Comparison of ENCODE assay signal across 10 cellular contexts in the genomic region with DNA sequence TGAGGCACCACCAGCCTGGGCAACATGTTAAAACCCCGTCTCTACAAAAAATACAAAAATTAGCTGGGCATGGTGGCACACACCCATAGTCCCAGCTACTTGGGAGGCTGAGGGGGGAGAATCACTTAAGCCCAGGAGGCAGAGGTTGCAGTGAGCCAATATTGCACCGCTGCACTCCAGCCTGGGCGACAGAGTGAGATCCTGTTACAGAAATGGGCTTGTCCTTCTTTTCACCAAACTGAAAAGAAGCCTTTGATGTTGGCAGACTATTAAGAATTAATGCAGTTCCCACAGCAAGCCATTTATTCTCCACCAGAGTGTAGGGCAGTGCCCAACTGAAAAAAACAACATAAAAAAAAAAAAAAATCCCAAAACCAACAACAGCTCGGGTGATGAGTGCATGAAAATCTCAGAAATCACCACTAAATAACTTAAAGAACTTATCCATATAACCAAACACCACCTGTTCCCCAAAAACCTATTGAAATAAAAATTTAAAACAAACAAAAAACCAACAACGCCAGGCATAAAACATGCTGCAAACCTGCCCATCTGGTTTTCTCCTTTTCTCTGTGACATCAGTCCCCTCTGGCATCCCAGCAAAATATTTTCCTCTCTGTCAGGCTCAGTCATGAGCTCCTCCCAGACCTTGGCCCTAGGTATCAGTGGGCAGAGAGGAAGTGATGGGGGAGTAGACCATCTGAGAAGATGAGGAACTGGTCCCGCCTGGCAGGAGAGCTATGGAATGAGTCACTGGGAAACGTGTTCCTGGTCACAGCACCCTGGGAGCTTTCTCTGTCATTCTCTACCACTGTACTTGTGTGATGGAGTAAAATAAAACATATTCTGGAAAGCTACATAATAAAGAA. TPM values are rescaled to one million over a fixed set of nuclear protein-coding genes. Genes with fewer than 3 reads are reported as not detected.
DNase-seq lines count a peak whose midpoint lies in the region; ATAC-seq and TF ChIP-seq lines count a peak whose summit lies in the region.
"Had no signal": no experiment of that assay in that cellular context is flagged by ENCODE, and none has a peak within 500 bp of the region (broad histone marks: within the 10 kb centered on the region; RNA-seq: fewer than 3 reads in every experiment).

No MANE protein-coding gene starts in this region.

- H2BK5ac ChIP-seq in mesenchymal stem cell (ENCODE audit: low read depth, low read length, poor library complexity, severe bottlenecking): no peak overlapping the region

- no peaks in the 10 kb centered on the region for H3K9me3 ChIP-seq in mesenchymal stem cell (ENCODE audit: control insufficient read depth, low read length)

- no peak overlapping the region for H3K14ac ChIP-seq in mesenchymal stem cell (ENCODE audit: low read length in 2 of 2)

- H3K27me3 Mint-ChIP-seq in CD14-positive monocyte (ENCODE audit: low read depth in 3 of 3): peaks cover 0 to 1% (median 0%) of the 10 kb centered on the region in 3 donors
- H3K27me3 Mint-ChIP-seq: activated naive CD8-positive, alpha-beta T cell had no signal

- TF ChIP-seq CTCF in CD14-positive monocyte (IDR thresholded peaks at IDR 0.05): no peak
- no peak for TF ChIP-seq CTCF in brain microvascular endothelial cell (IDR thresholded peaks at IDR 0.05; ENCODE audit: low read depth, low read length, missing control alignments)

- no peak overlapping the region for H2BK15ac ChIP-seq in mesenchymal stem cell (ENCODE audit: low read depth, poor library complexity, severe bottlenecking)

- H3K27ac Mint-ChIP-seq in CD14-positive monocyte: peak overlapping the region in 2 of 7 donors; percentile 10 to 32
- H3K27ac Mint-ChIP-seq: activated naive CD8-positive, alpha-beta T cell had no signal

- H3K4me3 ChIP-seq in brain microvascular endothelial cell (ENCODE audit: low read depth, low read length) (no peak overlapping the region), mesenchymal stem cell (ENCODE audit: insufficient read depth in 1 of 2, low read depth in 1 of 2, low read length in 2 of 2) (no peak overlapping the region)

- H3K36me3 ChIP-seq in brain microvascular endothelial cell (replicated peaks) (no peaks in the 10 kb centered on the region), mesenchymal stem cell (ENCODE audit: control insufficient read depth in 1 of 2, insufficient read depth in 2 of 2, low read depth in 1 of 2, low read length in 2 of 2) (no peaks in the 10 kb centered on the region)

- no peak overlapping the region for H3K4me3 Mint-ChIP-seq in CD14-positive monocyte
- H3K4me3 Mint-ChIP-seq: activated naive CD8-positive, alpha-beta T cell had no signal

- no peak overlapping the region for H3K27ac ChIP-seq in brain microvascular endothelial cell
- H3K27ac ChIP-seq in mesenchymal stem cell (ENCODE audit: low read length, poor library complexity, severe bottlenecking): no peak overlapping the region
- H3K27ac ChIP-seq: KMS-11 had no signal

- H3K9ac ChIP-seq in mesenchymal stem cell (ENCODE audit: low read length): no peak overlapping the region
- H3K9ac ChIP-seq: KMS-11 had no signal

- peaks cover 8% of the 10 kb centered on the region for H3K4me1 ChIP-seq in mesenchymal stem cell (ENCODE audit: control insufficient read depth, insufficient read depth, low read depth, low read length)

- H3K9me3 Mint-ChIP-seq in CD14-positive monocyte: peaks cover 0 to 2% (median 0%) of the 10 kb centered on the region in 7 donors

- no peak overlapping the region for H3K23ac ChIP-seq in mesenchymal stem cell (ENCODE audit: low read length in 2 of 2)

- no peak overlapping the region for H3K4ac ChIP-seq in mesenchymal stem cell (ENCODE audit: low read depth in 1 of 2, low read length in 2 of 2)

- no peak overlapping the region for H4K91ac ChIP-seq in mesenchymal stem cell (ENCODE audit: low read length)

- peaks cover 20% of the 10 kb centered on the region for H3K79me1 ChIP-seq in mesenchymal stem cell (replicated peaks; ENCODE audit: low read length, poor library complexity, severe bottlenecking)

- intact Hi-C loops in CD14-positive monocyte (cut with micrococcal nuclease): no loop called here
- intact Hi-C loops in left ventricle myocardium superior (cut with micrococcal nuclease): no loop called here

- no peaks in the 10 kb centered on the region for H3K27me3 ChIP-seq in brain microvascular endothelial cell (replicated peaks)
- H3K27me3 ChIP-seq in mesenchymal stem cell (ENCODE audit: control insufficient read depth in 1 of 2, insufficient read depth in 1 of 2, low read length in 2 of 2): no peaks in the 10 kb centered on the region

- ATAC-seq in GM19463 (IDR thresholded peaks at IDR 0.05; ENCODE audit: unreplicated experiment): no peak
- no peak for ATAC-seq in GM21619 (IDR thresholded peaks at IDR 0.05; ENCODE audit: unreplicated experiment)
- ATAC-seq in left ventricle myocardium superior: no peak

- H3K4me1 Mint-ChIP-seq in CD14-positive monocyte: peaks cover 12% of the 10 kb centered on the region

- no peak overlapping the region for H3K4me2 ChIP-seq in mesenchymal stem cell (ENCODE audit: low read length, poor library complexity, severe bottlenecking)
- H3K4me2 ChIP-seq: KMS-11 had no signal

- no peaks in the 10 kb centered on the region for H3K36me3 Mint-ChIP-seq in CD14-positive monocyte
- H3K36me3 Mint-ChIP-seq: activated naive CD8-positive, alpha-beta T cell had no signal

- H2BK12ac ChIP-seq in mesenchymal stem cell (ENCODE audit: low read length in 2 of 2): no peak overlapping the region

- 61% methylated on average over 7 of the region's 7 CpGs for WGBS in mesenchymal stem cell

- no peak overlapping the region for H3K18ac ChIP-seq in mesenchymal stem cell (ENCODE audit: low read depth in 1 of 2, low read length in 2 of 2)

- in situ Hi-C loops in brain microvascular endothelial cell (cut with HindIII; ENCODE audit: low pct_ligation_motif_present, low sequenced_read_pairs): no loop called here

- DNase-seq in CD14-positive monocyte (ENCODE audit: low spot score) (peak; percentile 59), M059J (ENCODE audit: low read depth) (peak; percentile 95), brain microvascular endothelial cell (peak; percentile 66), mesenchymal stem cell (peak; percentile 54), T-helper 1 cell (no peak), left ventricle myocardium superior (no peak)

- no peak overlapping the region for H4K8ac ChIP-seq in mesenchymal stem cell (ENCODE audit: low read length)

- H2BK120ac ChIP-seq in mesenchymal stem cell (ENCODE audit: low read depth, low read length): no peak overlapping the region

- no peak overlapping the region for H2AK5ac ChIP-seq in mesenchymal stem cell (ENCODE audit: low read length, severe bottlenecking)

- no peak overlapping the region for H2AFZ ChIP-seq in mesenchymal stem cell (ENCODE audit: low read depth, low read length)

RNA-seq across cellular contexts. Expression of gene SRSF9, which starts 4.8 kb away (rescaled TPM):
- 100 to 1,000 TPM; 200 to 218 TPM for polyA plus RNA-seq in CD14-positive monocyte
- total RNA-seq in M059J (2014; rRNA removed; shearing (Covaris generic)): 197 and 267 TPM in 2 replicates
- polyA plus RNA-seq in mesenchymal stem cell (2013, experiment 1 of 2): 183 TPM
- polyA plus RNA-seq in mesenchymal stem cell (2013, experiment 2 of 2): 189 TPM
- 38.9 TPM for total RNA-seq in left ventricle myocardium superior

RNA-seq across cellular contexts. Expression of gene DYNLL1, which starts 21.6 kb away (rescaled TPM):
- 100 to 1,000 TPM; 486 to 504 TPM for polyA plus RNA-seq in CD14-positive monocyte
- total RNA-seq in M059J (2014; rRNA removed; shearing (Covaris generic)): 529 and 605 TPM in 2 replicates
- polyA plus RNA-seq in mesenchymal stem cell (2013, experiment 1 of 2): 419 TPM
- 417 TPM for polyA plus RNA-seq in mesenchymal stem cell (2013, experiment 2 of 2)
- 144 TPM for total RNA-seq in left ventricle myocardium superior

RNA-seq across cellular contexts. Expression of gene GATC, which starts 28.1 kb away (rescaled TPM):
- polyA plus RNA-seq in CD14-positive monocyte: 10 to 100 TPM; 11.3 to 13.8 TPM
- total RNA-seq in M059J (2014; rRNA removed; shearing (Covaris generic)): 12.6 and 22.3 TPM in 2 replicates
- 17.7 TPM for polyA plus RNA-seq in mesenchymal stem cell (2013, experiment 1 of 2)
- 17.6 TPM for polyA plus RNA-seq in mesenchymal stem cell (2013, experiment 2 of 2)
- total RNA-seq in left ventricle myocardium superior: 13.1 TPM

RNA-seq across cellular contexts. Expression of gene TRIAP1, which starts 28.1 kb away (rescaled TPM):
- 10 to 100 TPM; 57.0 to 61.9 TPM for polyA plus RNA-seq in CD14-positive monocyte
- total RNA-seq in M059J (2014; rRNA removed; shearing (Covaris generic)): 27.8 and 29.9 TPM in 2 replicates
- 51.1 TPM for polyA plus RNA-seq in mesenchymal stem cell (2013, experiment 1 of 2)
- 56.2 TPM for polyA plus RNA-seq in mesenchymal stem cell (2013, experiment 2 of 2)
- 15.8 TPM for total RNA-seq in left ventricle myocardium superior

RNA-seq across cellular contexts. Expression of gene COX6A1, which starts 36.4 kb away (rescaled TPM):
- 100 to 1,000 TPM; 901 to 924 TPM for polyA plus RNA-seq in CD14-positive monocyte
- total RNA-seq in M059J (2014; rRNA removed; shearing (Covaris generic)): 479 and 510 TPM in 2 replicates
- 718 TPM for polyA plus RNA-seq in mesenchymal stem cell (2013, experiment 1 of 2)
- polyA plus RNA-seq in mesenchymal stem cell (2013, experiment 2 of 2): 727 TPM
- total RNA-seq in left ventricle myocardium superior: 116 TPM

Comparison
In these comparisons a context has a peak if more than half of its experiments do, and no peak if none do; other contexts are left out.
1. DNase-seq: peak in CD14-positive monocyte (single experiment), M059J (single experiment), brain microvascular endothelial cell (single experiment) and mesenchymal stem cell (single experiment); none in T-helper 1 cell (0 of 5) and left ventricle myocardium superior (single experiment).